In genomic region chr12:12357697-12358476, GRCh38 we compare ENCODE assay signal across 8 cellular contexts. TPM values are rescaled to one million over a fixed set of nuclear protein-coding genes. Genes with fewer than 3 reads are reported as not detected.
A peak's percentile ranks its signal among the peaks of the same experiment; 100 is the strongest.
DNase-seq lines count a peak whose midpoint lies in the region; ATAC-seq and TF ChIP-seq lines count a peak whose summit lies in the region.

No MANE protein-coding gene starts in this region.

- H3K27me3 ChIP-seq in MM.1S (replicated peaks; ENCODE audit: insufficient read depth, low read length) (no peaks in the 10 kb centered on the region), right cardiac atrium (ENCODE audit: control insufficient read depth, insufficient read depth) (no peaks in the 10 kb centered on the region), skeletal muscle satellite cell (ENCODE audit: control insufficient read depth, insufficient read depth, low read length) (no peaks in the 10 kb centered on the region)

- no peaks in the 10 kb centered on the region for H3K27me3 Mint-ChIP-seq in stimulated activated naive CD8-positive, alpha-beta T cell treated with anti-CD3 and anti-CD28 coated beads, Interleukin-15, Interleukin-2, amounts not matched to agents 100 ng/mL and 50 ng/mL, for 24 hours
- H3K27me3 Mint-ChIP-seq in activated T-helper 1 cell treated with anti-CD3 and anti-CD28 coated beads, Interleukin-12 subunit alpha, Interleukin-12 subunit beta, Interleukin-2, Interleukin-4 antibody, amounts not matched to agents 30 ng/mL and 10 ng/mL and 1 ng/mL, durations not matched to agents 14 hours and 24 hours and 36 hours (ENCODE audit: insufficient read depth) = no peaks in the 10 kb centered on the region

- H3K4me2 ChIP-seq in MM.1S (ENCODE audit: low read depth, low read length) (peak overlapping the region; percentile 56), skeletal muscle satellite cell (ENCODE audit: low read length) (peak overlapping the region; percentile 80)

- peak overlapping the region; percentile 99 for H3K27ac ChIP-seq in MM.1S (ENCODE audit: low read length)
- H3K27ac ChIP-seq in right cardiac atrium (ENCODE audit: low read length) = peak overlapping the region; percentile 77

- H4K20me1 ChIP-seq in MM.1S (ENCODE audit: insufficient read depth, low read length) = no peaks in the 10 kb centered on the region

- H3K36me3 Mint-ChIP-seq in stimulated activated naive CD8-positive, alpha-beta T cell treated with anti-CD3 and anti-CD28 coated beads, Interleukin-15, Interleukin-2, amounts not matched to agents 100 ng/mL and 50 ng/mL, for 24 hours (ENCODE audit: low read depth) = peaks cover 15% of the 10 kb centered on the region
- peaks cover 12% of the 10 kb centered on the region for H3K36me3 Mint-ChIP-seq in activated T-helper 1 cell treated with anti-CD3 and anti-CD28 coated beads, Interleukin-12 subunit alpha, Interleukin-12 subunit beta, Interleukin-2, Interleukin-4 antibody, amounts not matched to agents 30 ng/mL and 10 ng/mL and 1 ng/mL, durations not matched to agents 14 hours and 24 hours and 36 hours (ENCODE audit: low read depth)

- no peak for DNase-seq in stimulated activated naive CD8-positive, alpha-beta T cell treated with anti-CD3 and anti-CD28 coated beads, Interleukin-15, Interleukin-2, amounts not matched to agents 100 U/mL and 50 U/mL, for 24 hours
- DNase-seq in MM.1S = peak; percentile 50
- no peak for DNase-seq in activated T-helper 1 cell treated with anti-CD3 and anti-CD28 coated beads, Interleukin-12 subunit alpha, Interleukin-12 subunit beta, Interleukin-2, Interleukin-4 antibody, amounts not matched to agents 30 ng/mL and 10 ng/mL and 1 ng/mL, durations not matched to agents 14 hours and 24 hours and 36 hours (ENCODE audit: low spot score)
- DNase-seq in right cardiac atrium = no peak
- no peak for DNase-seq in NCI-H774 (lab: John Stamatoyannopoulos, UW)
- DNase-seq in HEK293T (ENCODE audit: extremely low spot score) = no peak

- no peaks in the 10 kb centered on the region; the same call in 1 of the 2 replicates for H3K36me3 ChIP-seq in MM.1S (replicated peaks; ENCODE audit: insufficient read depth, low read length)
- H3K36me3 ChIP-seq in skeletal muscle satellite cell (ENCODE audit: insufficient read depth, low read length) = no peaks in the 10 kb centered on the region

- no peak for ATAC-seq in stimulated activated naive CD8-positive, alpha-beta T cell treated with anti-CD3 and anti-CD28 coated beads, Interleukin-15, Interleukin-2, amounts not matched to agents 100 U/mL and 50 U/mL, for 24 hours
- ATAC-seq in right cardiac atrium = no peak

- WGBS in right cardiac atrium = 24% methylated on average over 13 of the region's 13 CpGs

- intact Hi-C loops in activated T-helper 1 cell treated with anti-CD3 and anti-CD28 coated beads, Interleukin-12 subunit alpha, Interleukin-12 subunit beta, Interleukin-2, Interleukin-4 antibody, amounts not matched to agents 30 ng/mL and 10 ng/mL and 1 ng/mL, durations not matched to agents 14 hours and 24 hours and 36 hours (cut with micrococcal nuclease) = loop anchor here (1.0 to 10.0 kb wide), 14 partner anchors 24 to 1635 kb away; partner anchors contain the start of genes CDKN1B, DDX47, GSG1 and SMIM10L1
- intact Hi-C loops in right cardiac atrium (cut with DNase I) = no loop called here

- H3K9ac ChIP-seq in MM.1S (ENCODE audit: low read length) (peak overlapping the region; percentile 99), skeletal muscle satellite cell (ENCODE audit: low read depth, low read length) (peak overlapping the region; percentile 90)

- no peaks in the 10 kb centered on the region for H3K9me2 ChIP-seq in MM.1S (replicated peaks; ENCODE audit: insufficient read depth, low read length)

- H3K4me3 ChIP-seq in MM.1S (ENCODE audit: low read length) (peak overlapping the region; percentile 91), right cardiac atrium (ENCODE audit: low read length) (peak overlapping the region; percentile 71), skeletal muscle satellite cell (ENCODE audit: low read length) (peak overlapping the region; percentile 99)

- POLR2A ChIA-PET in HEK293T (lab: Yijun Ruan, JAX) = interaction anchor here (0.7 to 2.5 kb wide), 16 partner anchors 8 to 429 kb away, joined by 3 to 21 read pairs (median 6); partner anchors contain the start of genes CDKN1B and MANSC1

- H2AFZ ChIP-seq in MM.1S (ENCODE audit: low read length) = peak overlapping the region; percentile 16

- H3K4me1 Mint-ChIP-seq in stimulated activated naive CD8-positive, alpha-beta T cell treated with anti-CD3 and anti-CD28 coated beads, Interleukin-15, Interleukin-2, amounts not matched to agents 100 ng/mL and 50 ng/mL, for 24 hours (ENCODE audit: low read depth) = peaks cover 47% of the 10 kb centered on the region
- H3K4me1 Mint-ChIP-seq in activated T-helper 1 cell treated with anti-CD3 and anti-CD28 coated beads, Interleukin-12 subunit alpha, Interleukin-12 subunit beta, Interleukin-2, Interleukin-4 antibody, amounts not matched to agents 30 ng/mL and 10 ng/mL and 1 ng/mL, durations not matched to agents 14 hours and 24 hours and 36 hours (ENCODE audit: low read depth) = peaks cover 49% of the 10 kb centered on the region

- peak overlapping the region; percentile 97 for H3K27ac Mint-ChIP-seq in stimulated activated naive CD8-positive, alpha-beta T cell treated with anti-CD3 and anti-CD28 coated beads, Interleukin-15, Interleukin-2, amounts not matched to agents 100 ng/mL and 50 ng/mL, for 24 hours
- H3K27ac Mint-ChIP-seq in activated T-helper 1 cell treated with anti-CD3 and anti-CD28 coated beads, Interleukin-12 subunit alpha, Interleukin-12 subunit beta, Interleukin-2, Interleukin-4 antibody, amounts not matched to agents 30 ng/mL and 10 ng/mL and 1 ng/mL, durations not matched to agents 14 hours and 24 hours and 36 hours = peak overlapping the region; percentile 96

- H3F3A ChIP-seq in MM.1S (ENCODE audit: insufficient read depth, low read length) = peaks cover 21% of the 10 kb centered on the region

- H3K79me2 ChIP-seq in MM.1S (ENCODE audit: low read length) = peaks cover 43% of the 10 kb centered on the region

- H3K9me3 ChIP-seq in MM.1S (replicated peaks; ENCODE audit: insufficient read depth, low read length) (no peaks in the 10 kb centered on the region), right cardiac atrium (ENCODE audit: control insufficient read depth, low read length) (no peaks in the 10 kb centered on the region), skeletal muscle satellite cell (replicated peaks; ENCODE audit: low read length) (no peaks in the 10 kb centered on the region)

- H3K4me1 ChIP-seq in MM.1S (ENCODE audit: low read length) (peaks cover 10% of the 10 kb centered on the region), right cardiac atrium (ENCODE audit: control insufficient read depth, insufficient read depth, low read length) (no peaks in the 10 kb centered on the region), skeletal muscle satellite cell (ENCODE audit: control insufficient read depth, insufficient read depth, low read length) (peaks cover 14% of the 10 kb centered on the region)

- CTCF ChIA-PET in HEK293T (lab: Yijun Ruan, JAX) = interaction anchor here (0.6 to 1.5 kb wide), 6 partner anchors 13 to 379 kb away, joined by 3 to 7 read pairs (median 4); no protein-coding TSS in a partner anchor

- no peak for TF ChIP-seq CTCF in MM.1S (IDR thresholded peaks at IDR 0.05; ENCODE audit: low read length)

- peak overlapping the region; percentile 95 for H3K4me3 Mint-ChIP-seq in stimulated activated naive CD8-positive, alpha-beta T cell treated with anti-CD3 and anti-CD28 coated beads, Interleukin-15, Interleukin-2, amounts not matched to agents 100 ng/mL and 50 ng/mL, for 24 hours
- H3K4me3 Mint-ChIP-seq in activated T-helper 1 cell treated with anti-CD3 and anti-CD28 coated beads, Interleukin-12 subunit alpha, Interleukin-12 subunit beta, Interleukin-2, Interleukin-4 antibody, amounts not matched to agents 30 ng/mL and 10 ng/mL and 1 ng/mL, durations not matched to agents 14 hours and 24 hours and 36 hours = peak overlapping the region; percentile 97

- H3K9me3 Mint-ChIP-seq in stimulated activated naive CD8-positive, alpha-beta T cell treated with anti-CD3 and anti-CD28 coated beads, Interleukin-15, Interleukin-2, amounts not matched to agents 100 ng/mL and 50 ng/mL, for 24 hours = no peaks in the 10 kb centered on the region
- no peaks in the 10 kb centered on the region for H3K9me3 Mint-ChIP-seq in activated T-helper 1 cell treated with anti-CD3 and anti-CD28 coated beads, Interleukin-12 subunit alpha, Interleukin-12 subunit beta, Interleukin-2, Interleukin-4 antibody, amounts not matched to agents 30 ng/mL and 10 ng/mL and 1 ng/mL, durations not matched to agents 14 hours and 24 hours and 36 hours

TF ChIP-seq in HEK293T, 16 proteins besides CTCF, POLR2A, EP300 and RAD21:
- no peak for TF ChIP-seq ZNF384 (IDR thresholded peaks at IDR 0.05)
- TF ChIP-seq SUZ12 (IDR thresholded peaks at IDR 0.05) = no peak
- TF ChIP-seq FOXM1 (IDR thresholded peaks at IDR 0.05; ENCODE audit: borderline replicate concordance) = no peak
- TF ChIP-seq ELF4 (IDR thresholded peaks at IDR 0.05) = no peak
- TF ChIP-seq SP1 (IDR thresholded peaks at IDR 0.05) = no peak
- TF ChIP-seq CTBP1 (IDR thresholded peaks at IDR 0.05; ENCODE audit: borderline replicate concordance) = no peak
- TF ChIP-seq BHLHE40 (IDR thresholded peaks at IDR 0.05; ENCODE audit: borderline replicate concordance) = no peak
- no peak for TF ChIP-seq NFRKB (IDR thresholded peaks at IDR 0.05)
- TF ChIP-seq TARDBP (IDR thresholded peaks at IDR 0.05) = no peak
- no peak for TF ChIP-seq L3MBTL2 (conservative IDR thresholded peaks at IDR 0.05)
- TF ChIP-seq LEF1 (IDR thresholded peaks at IDR 0.05; ENCODE audit: borderline replicate concordance) = no peak

RNA-seq across cellular contexts. Expression of gene BORCS5, which starts 1.0 kb away (rescaled TPM):
- total RNA-seq in activated T-helper 1 cell treated with anti-CD3 and anti-CD28 coated beads, Interleukin-12 subunit alpha, Interleukin-12 subunit beta, Interleukin-2, Interleukin-4 antibody, amounts not matched to agents 30 ng/mL and 10 ng/mL and 1 ng/mL, durations not matched to agents 14 hours and 24 hours and 36 hours = 34.5 and 39.6 TPM in 2 replicates
- total RNA-seq in right cardiac atrium = 10 to 100 TPM in 2 of 4 donors, 1 to 10 TPM in 2; 8.0 to 10.9 (median 10.0) TPM
- 6.3 TPM for polyA plus RNA-seq in right cardiac atrium
- total RNA-seq in skeletal muscle satellite cell (2012; rRNA removed) = 14.0 and 19.3 TPM in 2 replicates

RNA-seq across cellular contexts. Expression of gene MANSC1, which starts 7.8 kb away (rescaled TPM):
- total RNA-seq in activated T-helper 1 cell treated with anti-CD3 and anti-CD28 coated beads, Interleukin-12 subunit alpha, Interleukin-12 subunit beta, Interleukin-2, Interleukin-4 antibody, amounts not matched to agents 30 ng/mL and 10 ng/mL and 1 ng/mL, durations not matched to agents 14 hours and 24 hours and 36 hours = 0.83 and 1.4 TPM in 2 replicates
- 10 to 100 TPM; 13.0 to 19.0 (median 14.2) TPM for total RNA-seq in right cardiac atrium
- polyA plus RNA-seq in right cardiac atrium = 8.1 TPM
- 2.0 and 2.4 TPM in 2 replicates for total RNA-seq in skeletal muscle satellite cell (2012; rRNA removed)
